In the genomic region with DNA sequence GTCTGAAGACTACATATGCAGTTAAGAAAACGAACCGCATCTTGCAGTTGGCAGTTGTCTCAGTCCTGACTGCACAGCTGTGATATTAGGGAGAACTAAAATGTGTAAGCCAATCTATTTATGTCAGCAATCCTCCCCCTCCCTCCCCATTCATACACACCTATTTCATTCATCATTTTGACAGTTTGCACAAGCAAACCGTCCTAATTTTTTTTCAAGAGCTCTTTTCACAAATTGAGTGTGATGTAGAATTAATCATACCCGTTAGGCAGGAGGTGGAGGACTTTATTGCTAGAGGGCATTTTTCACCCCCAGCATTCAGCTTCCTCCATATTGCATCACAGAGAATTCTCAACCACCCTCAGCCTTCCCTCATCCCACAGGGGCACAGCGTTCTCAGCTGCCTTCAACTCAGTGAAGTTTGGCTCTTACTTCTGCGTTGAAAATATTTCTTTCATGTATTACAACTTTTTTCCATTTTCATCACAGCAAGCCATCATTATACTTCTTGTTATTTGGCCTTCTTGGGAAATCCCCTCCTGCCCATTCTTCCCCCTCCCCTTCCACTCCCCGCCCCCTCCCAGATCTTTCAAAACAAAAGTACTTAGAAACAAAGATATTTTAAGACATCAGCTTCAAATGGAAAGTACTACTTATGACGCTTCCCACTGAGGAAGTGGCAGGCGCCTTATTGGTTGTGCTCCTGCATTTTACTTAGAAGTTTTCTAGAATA, we compare ENCODE assay signal across 9 cellular contexts. TPM values are rescaled to one million over a fixed set of nuclear protein-coding genes. Genes with fewer than 3 reads are reported as not detected.
DNase-seq lines count a peak whose midpoint lies in the region; ATAC-seq and TF ChIP-seq lines count a peak whose summit lies in the region.
"Had no signal": no experiment of that assay in that cellular context is flagged by ENCODE, and none has a peak within 500 bp of the region (broad histone marks: within the 10 kb centered on the region; RNA-seq: fewer than 3 reads in every experiment).

No MANE protein-coding gene starts in this region.

- peak overlapping the region; percentile 70 to 84 (median 74) for H3K4me3 Mint-ChIP-seq in immature natural killer cell

- no peaks in the 10 kb centered on the region for H3K27me3 ChIP-seq in PC-3 (ENCODE audit: low read length)

- no peak overlapping the region for H3K27ac ChIP-seq in PC-3 (ENCODE audit: low read length)

- peaks cover 0 to 5% (median 0%) of the 10 kb centered on the region in 3 donors for H3K36me3 Mint-ChIP-seq in immature natural killer cell

- H3K4me3 ChIP-seq in PC-3 (ENCODE audit: low read length): no peak overlapping the region

- CTCF ChIA-PET in PC-3 (lab: Charles Lee): no interaction called here

- peak overlapping the region; percentile 54 for H3K4me2 ChIP-seq in PC-3 (ENCODE audit: low read length)

- no peak overlapping the region for H3K9ac ChIP-seq in PC-3 (ENCODE audit: low read length)

- peaks cover 11% of the 10 kb centered on the region; the same call in 1 of the 2 replicates for H3K4me1 ChIP-seq in PC-3 (ENCODE audit: insufficient read depth, low read length)

- H3K27ac Mint-ChIP-seq in immature natural killer cell: peak overlapping the region; percentile 84 to 97 (median 88)

- peaks cover 0 to 3% (median 0%) of the 10 kb centered on the region in 3 donors for H3K27me3 Mint-ChIP-seq in immature natural killer cell (ENCODE audit: low read depth in 3 of 3)

- POLR2A ChIA-PET in PC-3 (lab: Charles Lee; ENCODE audit: unreplicated experiment): no interaction called here

- no peaks in the 10 kb centered on the region for H3K79me2 ChIP-seq in PC-3 (ENCODE audit: low read length)

- TF ChIP-seq CTCF in PC-3 (conservative IDR thresholded peaks at IDR 0.05; ENCODE audit: low read depth, low read length): no peak

- no TSS peak for BruUV-seq in PC-3 (replicated peaks; lab: Mats Ljungman, UMichigan)

- H3K9me2 ChIP-seq in PC-3 (replicated peaks; ENCODE audit: low read length): no peaks in the 10 kb centered on the region

- H3K4me1 Mint-ChIP-seq in immature natural killer cell: peaks cover 30 to 34% of the 10 kb centered on the region in 2 donors

- no peaks in the 10 kb centered on the region for H3K36me3 ChIP-seq in PC-3 (ENCODE audit: low read depth, low read length)

- no peaks in the 10 kb centered on the region for H4K20me1 ChIP-seq in PC-3 (ENCODE audit: low read length)

- no peaks in the 10 kb centered on the region for H3K9me3 Mint-ChIP-seq in immature natural killer cell

- peak; percentile 46 for ATAC-seq in GM18873 (IDR thresholded peaks at IDR 0.05; ENCODE audit: low FRiP score, unreplicated experiment)
- ATAC-seq in HG03039 (IDR thresholded peaks at IDR 0.05; ENCODE audit: unreplicated experiment): peak; percentile 73
- no peak for ATAC-seq in PC-3

- H2AFZ ChIP-seq in PC-3 (ENCODE audit: low read length): peak overlapping the region; percentile 51; the same call in 1 of the 2 replicates

- no peaks in the 10 kb centered on the region for H3K9me3 ChIP-seq in PC-3 (ENCODE audit: low read length)

- intact Hi-C loops in PC-3 (cut with micrococcal nuclease): no loop called here

- DNase-seq in PC-3 (no peak), immature natural killer cell (peak; percentile 34 to 46 (median 34)), NCI-H524 (lab: John Stamatoyannopoulos, UW) (no peak), DMS79 (lab: John Stamatoyannopoulos, UW) (no peak)
- DNase-seq in activated gamma-delta T cell treated with anti-CD3 and anti-CD28 coated beads, Interleukin-2, amount 50 U/mL, for 16 hours (ENCODE audit: low read depth): peak; percentile 42
- peak; percentile 15 for DNase-seq in stimulated activated CD8-positive, alpha-beta memory T cell treated with anti-CD3 and anti-CD28 coated beads, Interleukin-15, amount 100 ng/mL, for 1 hour (ENCODE audit: low read depth)

- H3F3A ChIP-seq in PC-3 (ENCODE audit: low read length, unreplicated experiment): no peaks in the 10 kb centered on the region

RNA-seq across cellular contexts. Expression of a gene that starts 37.5 kb away (rescaled TPM):
- not detected in 2 replicates for total RNA-seq in PC-3 (2014; rRNA removed)
- polyA plus RNA-seq in immature natural killer cell: not detected
- total RNA-seq: epithelial cell of proximal tubule had no signal

Comparison
In these comparisons a context has a peak if more than half of its experiments do, and no peak if none do; other contexts are left out.
1. DNase-seq: peak in activated gamma-delta T cell treated with anti-CD3 and anti-CD28 coated beads, Interleukin-2, amount 50 U/mL, for 16 hours (single experiment), immature natural killer cell (3 of 3) and stimulated activated CD8-positive, alpha-beta memory T cell treated with anti-CD3 and anti-CD28 coated beads, Interleukin-15, amount 100 ng/mL, for 1 hour (single experiment); none in PC-3 (single experiment), NCI-H524 (0 of 2) and DMS79 (single experiment).